20 cellular contexts compared by ENCODE assay signal in the genomic region with DNA sequence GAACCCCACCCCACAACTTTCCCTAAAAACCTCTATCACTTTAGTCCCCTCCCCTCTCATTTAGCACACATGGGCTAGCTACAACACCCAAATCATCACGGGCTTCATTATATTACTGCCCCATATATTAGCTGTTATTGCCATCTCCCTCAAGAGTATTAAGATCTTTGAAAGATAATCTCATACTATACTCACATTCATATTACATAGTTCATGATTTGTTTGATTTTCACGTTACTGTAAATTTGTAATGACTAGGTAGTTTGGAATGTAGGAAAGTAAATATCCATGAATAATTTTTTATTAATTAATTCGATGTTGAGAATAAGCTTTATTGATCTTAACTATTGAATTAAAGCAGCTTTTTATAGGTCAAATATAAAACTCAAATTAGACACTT. TPM values are rescaled to one million over a fixed set of nuclear protein-coding genes. Genes with fewer than 3 reads are reported as not detected.
DNase-seq lines count a peak whose midpoint lies in the region; ATAC-seq, FAIRE-seq and TF ChIP-seq lines count a peak whose summit lies in the region.
"Had no signal": no experiment of that assay in that cellular context is flagged by ENCODE, and none has a peak within 500 bp of the region (broad histone marks: within the 10 kb centered on the region; RNA-seq: fewer than 3 reads in every experiment).

No MANE protein-coding gene starts in this region.

- H4K20me1 ChIP-seq in PC-3 (ENCODE audit: low read length) (peaks cover 43% of the 10 kb centered on the region), MM.1S (ENCODE audit: insufficient read depth, low read length) (no peaks in the 10 kb centered on the region)

- H3K4me2 ChIP-seq in PC-3 (ENCODE audit: low read length) (peak overlapping the region; percentile 52), MM.1S (ENCODE audit: low read depth, low read length) (no peak overlapping the region)

- intact Hi-C loops in PC-3 (cut with micrococcal nuclease) = loop anchor here (1.0 kb wide), 1 partner anchor 11 kb away; no protein-coding TSS in a partner anchor
- intact Hi-C loops in left cardiac atrium (cut with DNase I) = no loop called here

- no peak for ATAC-seq in activated naive CD8-positive, alpha-beta T cell treated with anti-CD3 and anti-CD28 coated beads, Interleukin-2, amount 10 ng/mL, durations not matched to agents 7 days and 5 days (ENCODE audit: low read depth)
- ATAC-seq in activated naive CD8-positive, alpha-beta T cell treated with anti-CD3 and anti-CD28 coated beads, Interleukin-2, amount 50 U/mL, for 24 hours = no peak
- ATAC-seq in PC-3 (peak; percentile 76), GM21825 (IDR thresholded peaks at IDR 0.05; ENCODE audit: unreplicated experiment) (no peak), left cardiac atrium (no peak)
- ATAC-seq: CD8-positive, alpha-beta T cell; HepG2 had no signal

- no peaks in the 10 kb centered on the region for H3F3A ChIP-seq in PC-3 (ENCODE audit: low read length, unreplicated experiment)
- H3F3A ChIP-seq in MM.1S (ENCODE audit: insufficient read depth, low read length) = no peaks in the 10 kb centered on the region

- peaks cover 30% of the 10 kb centered on the region for H3K4me1 ChIP-seq in PC-3 (ENCODE audit: insufficient read depth, low read length)
- no peaks in the 10 kb centered on the region for H3K4me1 ChIP-seq in MM.1S (ENCODE audit: low read length)

- no peak overlapping the region for H3K9ac ChIP-seq in PC-3 (ENCODE audit: low read length)
- no peak overlapping the region for H3K9ac ChIP-seq in MM.1S (ENCODE audit: low read length)

- DNase-seq in activated naive CD8-positive, alpha-beta T cell treated with anti-CD3 and anti-CD28 coated beads, Interleukin-2, amount 10 ng/mL, durations not matched to agents 7 days and 5 days = no peak
- no peak for DNase-seq in activated naive CD8-positive, alpha-beta T cell treated with anti-CD3 and anti-CD28 coated beads, Interleukin-2, amount 50 U/mL, for 24 hours
- peak; percentile 51 for DNase-seq in PC-3
- DNase-seq in brain microvascular endothelial cell = no peak
- no peak for DNase-seq in left cardiac atrium
- DNase-seq in MM.1S = no peak
- DNase-seq: AML-193; CD8-positive, alpha-beta T cell; COR-L47; DND-41; GDM1 had no signal

- H3K9me3 ChIP-seq in PC-3 (ENCODE audit: low read length) = 0 out of 2 replicates have a peak, but pooled peaks cover 4% of the 10 kb centered on the region
- no peaks in the 10 kb centered on the region for H3K9me3 ChIP-seq in MM.1S (replicated peaks; ENCODE audit: insufficient read depth, low read length)
- H3K9me3 ChIP-seq: HAP-1 had no signal

- peaks cover 31% of the 10 kb centered on the region for H3K36me3 Mint-ChIP-seq in activated naive CD8-positive, alpha-beta T cell treated with anti-CD3 and anti-CD28 coated beads, Interleukin-2, amount 10 ng/mL, durations not matched to agents 7 days and 5 days
- H3K36me3 Mint-ChIP-seq in activated naive CD8-positive, alpha-beta T cell treated with anti-CD3 and anti-CD28 coated beads, Interleukin-2, amount 50 U/mL, for 24 hours (ENCODE audit: low read depth) = peaks cover 31% of the 10 kb centered on the region

- H3K9me2 ChIP-seq in PC-3 (replicated peaks; ENCODE audit: low read length) (no peaks in the 10 kb centered on the region), MM.1S (replicated peaks; ENCODE audit: insufficient read depth, low read length) (no peaks in the 10 kb centered on the region)

- no peaks in the 10 kb centered on the region for H3K27me3 ChIP-seq in PC-3 (ENCODE audit: low read length)
- H3K27me3 ChIP-seq in brain microvascular endothelial cell (replicated peaks) = no peaks in the 10 kb centered on the region
- H3K27me3 ChIP-seq in MM.1S (replicated peaks; ENCODE audit: insufficient read depth, low read length) = no peaks in the 10 kb centered on the region

- peak overlapping the region; percentile 42 for H3K27ac Mint-ChIP-seq in activated naive CD8-positive, alpha-beta T cell treated with anti-CD3 and anti-CD28 coated beads, Interleukin-2, amount 10 ng/mL, durations not matched to agents 7 days and 5 days
- no peak overlapping the region for H3K27ac Mint-ChIP-seq in activated naive CD8-positive, alpha-beta T cell treated with anti-CD3 and anti-CD28 coated beads, Interleukin-2, amount 50 U/mL, for 24 hours
- H3K27ac Mint-ChIP-seq: CD8-positive, alpha-beta T cell had no signal

- CTCF ChIA-PET in PC-3 (lab: Charles Lee) = interaction anchor here (0.6 kb wide), 1 partner anchor 75 kb away, joined by 6 read pairs; no protein-coding TSS in a partner anchor

- POLR2A ChIA-PET in activated naive CD8-positive, alpha-beta T cell treated with anti-CD3 and anti-CD28 coated beads, Interleukin-2, amount 10 ng/mL, durations not matched to agents 7 days and 5 days (lab: Charles Lee) = no interaction called here
- POLR2A ChIA-PET in PC-3 (lab: Charles Lee; ENCODE audit: unreplicated experiment) = interaction anchor here (0.6 kb wide), 1 partner anchor 1082 kb away, joined by 4 read pairs; no protein-coding TSS in a partner anchor

- no TSS peak for BruUV-seq in PC-3 (replicated peaks; lab: Mats Ljungman, UMichigan)

- no peak overlapping the region for H3K4me3 Mint-ChIP-seq in activated naive CD8-positive, alpha-beta T cell treated with anti-CD3 and anti-CD28 coated beads, Interleukin-2, amount 10 ng/mL, durations not matched to agents 7 days and 5 days
- H3K4me3 Mint-ChIP-seq in activated naive CD8-positive, alpha-beta T cell treated with anti-CD3 and anti-CD28 coated beads, Interleukin-2, amount 50 U/mL, for 24 hours = no peak overlapping the region
- H3K4me3 Mint-ChIP-seq: CD14-positive monocyte; CD8-positive, alpha-beta T cell had no signal

- no peaks in the 10 kb centered on the region for H3K27me3 Mint-ChIP-seq in activated naive CD8-positive, alpha-beta T cell treated with anti-CD3 and anti-CD28 coated beads, Interleukin-2, amount 10 ng/mL, durations not matched to agents 7 days and 5 days
- no peaks in the 10 kb centered on the region for H3K27me3 Mint-ChIP-seq in activated naive CD8-positive, alpha-beta T cell treated with anti-CD3 and anti-CD28 coated beads, Interleukin-2, amount 50 U/mL, for 24 hours

- peaks cover 100% of the 10 kb centered on the region for H3K79me2 ChIP-seq in PC-3 (ENCODE audit: low read length)
- peaks cover 94% of the 10 kb centered on the region for H3K79me2 ChIP-seq in MM.1S (ENCODE audit: low read length)

- peak overlapping the region; percentile 15 for H3K27ac ChIP-seq in PC-3 (ENCODE audit: low read length)
- no peak overlapping the region for H3K27ac ChIP-seq in brain microvascular endothelial cell
- no peak overlapping the region for H3K27ac ChIP-seq in MM.1S (ENCODE audit: low read length)
- H3K27ac ChIP-seq: 22Rv1 had no signal

- peak; percentile 77 for FAIRE-seq in islet of Langerhans (lab: Jason Lieb, UNC)
- FAIRE-seq: GM12892, H1, HepG2, HTR-8/SVneo had no signal

- in situ Hi-C loops in brain microvascular endothelial cell (cut with HindIII; ENCODE audit: low pct_ligation_motif_present, low sequenced_read_pairs) = no loop called here

- H3K4me3 ChIP-seq in PC-3 (ENCODE audit: low read length) = no peak overlapping the region; the same call in 1 of the 2 replicates
- no peak overlapping the region for H3K4me3 ChIP-seq in brain microvascular endothelial cell (ENCODE audit: low read depth, low read length)
- no peak overlapping the region for H3K4me3 ChIP-seq in MM.1S (ENCODE audit: low read length)
- H3K4me3 ChIP-seq: HAP-1 had no signal

- no peak overlapping the region for H2AFZ ChIP-seq in PC-3 (ENCODE audit: low read length)
- no peak overlapping the region for H2AFZ ChIP-seq in MM.1S (ENCODE audit: low read length)

- H3K9me3 Mint-ChIP-seq in activated naive CD8-positive, alpha-beta T cell treated with anti-CD3 and anti-CD28 coated beads, Interleukin-2, amount 10 ng/mL, durations not matched to agents 7 days and 5 days = peaks cover 18% of the 10 kb centered on the region
- H3K9me3 Mint-ChIP-seq in activated naive CD8-positive, alpha-beta T cell treated with anti-CD3 and anti-CD28 coated beads, Interleukin-2, amount 50 U/mL, for 24 hours = peaks cover 18% of the 10 kb centered on the region

- H3K4me1 Mint-ChIP-seq in activated naive CD8-positive, alpha-beta T cell treated with anti-CD3 and anti-CD28 coated beads, Interleukin-2, amount 10 ng/mL, durations not matched to agents 7 days and 5 days = peaks cover 26% of the 10 kb centered on the region
- peaks cover 79% of the 10 kb centered on the region for H3K4me1 Mint-ChIP-seq in activated naive CD8-positive, alpha-beta T cell treated with anti-CD3 and anti-CD28 coated beads, Interleukin-2, amount 50 U/mL, for 24 hours

- TF ChIP-seq CTCF in PC-3 (conservative IDR thresholded peaks at IDR 0.05; ENCODE audit: low read depth, low read length) (no peak), brain microvascular endothelial cell (IDR thresholded peaks at IDR 0.05; ENCODE audit: low read depth, low read length, missing control alignments) (no peak), MM.1S (IDR thresholded peaks at IDR 0.05; ENCODE audit: low read length) (no peak)

- H3K36me3 ChIP-seq in PC-3 (ENCODE audit: low read depth, low read length) (peaks cover 11% of the 10 kb centered on the region; the same call in 1 of the 2 replicates), brain microvascular endothelial cell (replicated peaks) (no peaks in the 10 kb centered on the region), MM.1S (replicated peaks; ENCODE audit: insufficient read depth, low read length) (no peaks in the 10 kb centered on the region)
- H3K36me3 ChIP-seq: HAP-1 had no signal

RNA-seq across cellular contexts. Expression of gene DICER1, which starts 7.9 kb away (rescaled TPM):
- total RNA-seq in activated naive CD8-positive, alpha-beta T cell treated with anti-CD3 and anti-CD28 coated beads, Interleukin-2, amount 10 ng/mL, durations not matched to agents 7 days and 5 days = 10 to 100 TPM; 62.7 to 65.5 TPM
- total RNA-seq in PC-3 (2014; rRNA removed) = 29.9 and 36.3 TPM in 2 replicates
- 10 to 100 TPM; 25.0 to 29.4 TPM for total RNA-seq in left cardiac atrium
